ENCODE assay signal across 18 cellular contexts in the genomic region with DNA sequence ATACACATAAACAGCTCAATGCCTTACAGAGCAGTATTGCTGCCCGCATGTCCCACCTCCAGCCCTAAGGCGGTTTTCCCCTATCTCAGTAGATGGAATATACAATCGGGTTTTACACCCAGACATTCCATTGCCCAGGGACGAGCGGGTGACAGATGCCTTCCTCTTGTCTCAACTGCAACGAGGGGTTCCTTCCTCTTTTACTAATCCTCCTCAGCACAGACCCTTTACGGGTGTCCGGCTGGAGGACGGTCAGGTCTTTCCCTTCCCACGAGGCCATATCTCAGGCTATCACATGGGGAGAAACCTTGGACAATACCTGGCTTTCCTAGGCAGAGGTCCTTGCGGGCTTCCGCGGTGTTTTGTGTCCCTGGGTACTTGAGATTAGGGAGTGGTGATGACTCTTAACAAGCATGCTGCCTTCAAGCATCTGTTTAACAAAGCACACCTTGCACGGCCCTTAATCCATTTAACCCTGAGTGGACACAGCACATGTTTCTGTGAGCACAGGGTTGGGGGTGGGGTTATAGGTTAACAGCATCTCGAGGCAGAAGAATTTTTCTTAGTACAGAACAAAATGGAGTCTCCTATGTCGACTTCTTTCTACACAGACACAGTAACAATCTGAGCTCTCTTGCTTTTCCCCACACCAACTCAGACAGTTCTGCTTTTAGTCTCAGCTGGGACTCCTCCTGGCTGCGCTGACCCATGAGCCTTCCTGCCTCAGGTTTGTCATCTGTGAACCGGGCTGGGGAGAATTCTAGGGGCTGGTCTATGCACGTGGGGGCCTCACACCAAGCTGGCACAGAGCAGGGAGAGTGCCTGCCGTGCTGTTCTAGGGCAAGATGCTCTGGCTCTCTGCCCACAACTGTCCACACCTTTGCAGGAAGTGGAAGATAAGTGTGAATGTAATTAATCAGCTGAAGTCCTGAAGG. TPM values are rescaled to one million over a fixed set of nuclear protein-coding genes. Genes with fewer than 3 reads are reported as not detected.
DNase-seq lines count a peak whose midpoint lies in the region; ATAC-seq, FAIRE-seq and TF ChIP-seq lines count a peak whose summit lies in the region.
"Not testable (repeated sequence)": the region's sequence is repeated elsewhere in the genome, so short reads cannot be mapped to it uniquely, and the experiment has no call there.
"Had no signal": no experiment of that assay in that cellular context is flagged by ENCODE, and none has a peak within 500 bp of the region (broad histone marks: within the 10 kb centered on the region; RNA-seq: fewer than 3 reads in every experiment).

No MANE protein-coding gene starts in this region.

- H3K79me2 ChIP-seq in GM12878 (ENCODE audit: control insufficient read depth, insufficient read depth, low read length): not testable (repeated sequence)

- peak; percentile 42 for FAIRE-seq in GM12892 (lab: Jason Lieb, UNC)
- FAIRE-seq in GM12878 (lab: Jason Lieb, UNC): not testable (repeated sequence)

- H3K27ac Mint-ChIP-seq in immature natural killer cell: peak overlapping the region in 4 of 6 donors; percentile 42 to 76 (median 54)
- H3K27ac Mint-ChIP-seq in neural crest cell (ENCODE audit: unreplicated experiment): not testable (repeated sequence)

- POLR2A ChIA-PET in GM12878 (lab: Charles Lee): not testable (repeated sequence)

- not testable (repeated sequence) for H3K27ac ChIP-seq in GM12878 (ENCODE audit: control insufficient read depth, insufficient read depth)

- not testable (repeated sequence) for H3K4me3 ChIP-seq in GM12878

- SMC1A ChIA-PET in GM12878 (lab: Charles Lee; ENCODE audit: uncharacterized antibody, unreplicated experiment): not testable (repeated sequence)

- H3K4me1 ChIP-seq in GM12878 (ENCODE audit: control insufficient read depth, insufficient read depth, low read length): not testable (repeated sequence)

- H3K36me3 ChIP-seq in GM12878 (ENCODE audit: control insufficient read depth in 2 of 2, insufficient read depth in 2 of 2, low read length in 1 of 2): not testable (repeated sequence)

- intact Hi-C loops in GM12878 (cut with micrococcal nuclease; ENCODE audit: unreplicated experiment): not testable (repeated sequence)

- not testable (repeated sequence) for H3K27me3 Mint-ChIP-seq in immature natural killer cell (ENCODE audit: low read depth in 3 of 3); neural crest cell (ENCODE audit: low read depth)

- H3K27me3 ChIP-seq in GM12878 (replicated peaks in 1 of 2; ENCODE audit: control insufficient read depth in 2 of 2, insufficient read depth in 2 of 2, low read length in 1 of 2): not testable (repeated sequence)

- ATAC-seq in GM12878: peak; percentile 62

- peaks cover 9 to 17% of the 10 kb centered on the region in 2 donors for H3K4me1 Mint-ChIP-seq in immature natural killer cell
- H3K4me1 Mint-ChIP-seq in neural crest cell: peaks cover 42% of the 10 kb centered on the region

- H2AFZ ChIP-seq in GM12878 (ENCODE audit: control insufficient read depth, low read depth, low read length): not testable (repeated sequence)

- BruUV-seq in GM12878 (replicated peaks; lab: Mats Ljungman, UMichigan): not testable (repeated sequence)

- not testable (repeated sequence) for TF ChIP-seq CTCF in GM12878 (IDR thresholded peaks at IDR 0.05 in 2 of 3, conservative IDR thresholded peaks at IDR 0.05 in 1 of 3; ENCODE audit: control insufficient read depth in 2 of 3, extremely low read depth in 1 of 3, insufficient read depth in 1 of 3, low read depth in 3 of 3, low read length in 3 of 3); neural crest cell (conservative IDR thresholded peaks at IDR 0.05)

- H4K20me1 ChIP-seq in GM12878 (ENCODE audit: control insufficient read depth, insufficient read depth): not testable (repeated sequence)

- DNase-seq in AML-193 (lab: John Stamatoyannopoulos, UW) (peak; percentile 22 to 24), MV-4-11 (lab: John Stamatoyannopoulos, UW) (peak; percentile 79), NCI-H82 (lab: John Stamatoyannopoulos, UW) (peak; percentile 62), SIG-M5 treated with dmso at 0.1 percent for 504 hours (lab: John Stamatoyannopoulos, UW; ENCODE audit: unreplicated experiment) (peak; percentile 13), immature natural killer cell (peak in 1 of 3 donors; percentile 14)
- not testable (repeated sequence) for DNase-seq in GM12892 (ENCODE audit: insufficient read length); GM12878 (ENCODE audit: low read depth, low spot score); neural crest cell (ENCODE audit: low read depth, low spot score)

- H3K4me3 Mint-ChIP-seq in immature natural killer cell (peak overlapping the region in 1 of 5 donors; percentile 35), neural crest cell (peak overlapping the region; percentile 52)

- TF ChIP-seq RAD21 in GM12878 (IDR thresholded peaks at IDR 0.05; ENCODE audit: insufficient read depth, low read depth, low read length): not testable (repeated sequence)

- RAD21 ChIA-PET in GM12878 (lab: Charles Lee; ENCODE audit: unreplicated experiment): interaction anchor here (1.1 to 1.7 kb wide), 4 partner anchors 9 to 63 kb away, joined by 3 to 6 read pairs (median 4); a partner anchor contains a TSS

- H3K9me3 ChIP-seq in GM12878 (replicated peaks; ENCODE audit: control insufficient read depth, insufficient read depth, low read length): not testable (repeated sequence)

- 15% methylated on average over 20 of the region's 20 CpGs for WGBS in GM12878 (ENCODE audit: insufficient coverage, insufficient replicate concordance, low lambda C conversion rate, missing lambda C conversion rate)

- in situ Hi-C loops in GM12878 (cut with MboI): not testable (repeated sequence)

- H3K4me2 ChIP-seq in GM12878 (ENCODE audit: control insufficient read depth, insufficient read depth): not testable (repeated sequence)

- H3K9me3 Mint-ChIP-seq in immature natural killer cell, neural crest cell: not testable (repeated sequence)

- TF ChIP-seq POLR2A in GM12892 (IDR thresholded peaks at IDR 0.05; ENCODE audit: low read depth, low read length); GM12878 (IDR thresholded peaks at IDR 0.05; ENCODE audit: low read depth, low read length): not testable (repeated sequence)

- TF ChIP-seq EP300 in GM12878 (IDR thresholded peaks at IDR 0.05; ENCODE audit: borderline replicate concordance in 1 of 2, control insufficient read depth in 1 of 2, low read depth in 2 of 2, low read length in 2 of 2): not testable (repeated sequence)

- not testable (repeated sequence) for H3K9ac ChIP-seq in GM12878 (ENCODE audit: control insufficient read depth, insufficient read depth, low read length)

- not testable (repeated sequence) for H3K36me3 Mint-ChIP-seq in immature natural killer cell; neural crest cell (ENCODE audit: low read depth)

- CTCF ChIA-PET in GM12878 (lab: Yijun Ruan, JAX): interaction anchor here (1.0 to 2.0 kb wide), 3 partner anchors 9 to 53 kb away, joined by 3 to 9 read pairs (median 4); no protein-coding TSS in a partner anchor

TF ChIP-seq in GM12878, 131 proteins besides CTCF, POLR2A, EP300 and RAD21:
- TF ChIP-seq DPF2 (IDR thresholded peaks at IDR 0.05): peak; percentile 37; the same call in 1 of the 2 replicates

RNA-seq across cellular contexts. Expression of a gene that starts 6.1 kb away (rescaled TPM):
- polyA plus RNA-seq in GM12892 (2012; ENCODE audit: missing spikeins): 9.7 TPM
- 131 and 162 TPM in 2 replicates for total RNA-seq in GM12878 (2013; cell fraction: nucleolus; rRNA removed)
- total RNA-seq in GM12878 (2014; rRNA removed) (10.3 and 12.1 TPM in 2 replicates), GM12878 (2014; rRNA removed; fragmentation: Illumina TruSeq; extraction: Trizol) (3.3 and 3.6 TPM in 2 replicates), GM12878 (2021) (11.6 and 12.3 TPM in 2 replicates), neural crest cell (123 and 128 TPM in 2 replicates)
- polyA plus RNA-seq in GM12878 (2011; ENCODE audit: low read depth): 2.8 TPM
- polyA plus RNA-seq in GM12878 (2011; rRNA removed) (6.2 and 11.5 TPM in 2 replicates), GM12878 (2014; fragmentation: Illumina TruSeq; extraction: Trizol) (2.0 and 3.4 TPM in 2 replicates), GM12878 (2014; fragmentation: Nextera tagmentation; extraction: Ambion mirVana) (under 1 TPM in 1 of 2 experiments, not detected in 1; 0.42 TPM), GM12878 (2014; rRNA removed) (13.3 and 15.9 TPM in 2 replicates), GM12878 (2016; fragmentation: Nextera tagmentation; extraction: Ambion mirVana) (1 to 10 TPM; 4.0 TPM), immature natural killer cell (1 to 10 TPM; 4.2 to 5.6 (median 4.6) TPM)
- 12.2 and 21.9 TPM in 2 replicates for polyA plus RNA-seq in GM12878 (2011; cell fraction: cytosol; rRNA removed)
- polyA plus RNA-seq in GM12878 (2011; cell fraction: nucleus; rRNA removed): 94.5 and 119 TPM in 2 replicates
- polyA plus RNA-seq in GM12878 (2012): 8.5 and 9.8 TPM in 2 replicates
- 1.6 and 5.5 TPM in 2 replicates for polyA minus RNA-seq in GM12878 (2011; rRNA and poly(A)+ RNA removed)
- polyA minus RNA-seq in GM12878 (2011; cell fraction: cytosol; rRNA and poly(A)+ RNA removed): 1.8 and 4.8 TPM in 2 replicates
- polyA minus RNA-seq in GM12878 (2011; cell fraction: nucleus; rRNA and poly(A)+ RNA removed): 10.3 and 12.6 TPM in 2 replicates

RNA-seq across cellular contexts. Expression of a gene that starts 10.8 kb away (rescaled TPM):
- polyA plus RNA-seq in GM12892 (2012; ENCODE audit: missing spikeins): not detected
- total RNA-seq in GM12878 (2013; cell fraction: nucleolus; rRNA removed): not detected in 2 replicates
- not detected in 2 replicates for total RNA-seq in GM12878 (2014; rRNA removed)
- not detected in 2 replicates for total RNA-seq in GM12878 (2014; rRNA removed; fragmentation: Illumina TruSeq; extraction: Trizol)
- total RNA-seq in GM12878 (2021): not detected in 2 replicates
- not detected for polyA plus RNA-seq in GM12878 (2011; ENCODE audit: low read depth)
- polyA plus RNA-seq in GM12878 (2011; rRNA removed): not detected in 2 replicates
- 0.03 TPM in 1 of 2 replicates, not detected in the other for polyA plus RNA-seq in GM12878 (2011; cell fraction: cytosol; rRNA removed)
- 0.09 TPM in 1 of 2 replicates, not detected in the other for polyA plus RNA-seq in GM12878 (2011; cell fraction: nucleus; rRNA removed)
- polyA plus RNA-seq in GM12878 (2012): not detected in 2 replicates
- polyA plus RNA-seq in GM12878 (2014; fragmentation: Illumina TruSeq; extraction: Trizol): not detected in 2 replicates
- not detected for polyA plus RNA-seq in GM12878 (2014; fragmentation: Nextera tagmentation; extraction: Ambion mirVana)
- polyA plus RNA-seq in GM12878 (2014; rRNA removed): 0.14 TPM in 1 of 2 replicates, not detected in the other
- polyA plus RNA-seq in GM12878 (2016; fragmentation: Nextera tagmentation; extraction: Ambion mirVana): not detected
- polyA minus RNA-seq in GM12878 (2011; rRNA and poly(A)+ RNA removed): not detected in 2 replicates
- polyA minus RNA-seq in GM12878 (2011; cell fraction: cytosol; rRNA and poly(A)+ RNA removed): not detected in 2 replicates
- not detected in 2 replicates for polyA minus RNA-seq in GM12878 (2011; cell fraction: nucleus; rRNA and poly(A)+ RNA removed)
- polyA plus RNA-seq in immature natural killer cell: not detected
- total RNA-seq in neural crest cell: not detected in 2 replicates
- total RNA-seq: activated CD4-positive, alpha-beta memory T cell treated with anti-CD3 and anti-CD28 coated beads, Interleukin-2, amount 10 ng/mL, durations not matched to agents 7 days and 5 days; Caco-2; chondrocyte; esophagus mucosa; HFFc6; LHCN-M2; lower leg skin; ovary; right cardiac atrium; upper lobe of left lung had no signal
- polyA plus RNA-seq: ovary, right cardiac atrium had no signal
